Comparison of ENCODE assay signal across 9 cellular contexts in the genomic region with DNA sequence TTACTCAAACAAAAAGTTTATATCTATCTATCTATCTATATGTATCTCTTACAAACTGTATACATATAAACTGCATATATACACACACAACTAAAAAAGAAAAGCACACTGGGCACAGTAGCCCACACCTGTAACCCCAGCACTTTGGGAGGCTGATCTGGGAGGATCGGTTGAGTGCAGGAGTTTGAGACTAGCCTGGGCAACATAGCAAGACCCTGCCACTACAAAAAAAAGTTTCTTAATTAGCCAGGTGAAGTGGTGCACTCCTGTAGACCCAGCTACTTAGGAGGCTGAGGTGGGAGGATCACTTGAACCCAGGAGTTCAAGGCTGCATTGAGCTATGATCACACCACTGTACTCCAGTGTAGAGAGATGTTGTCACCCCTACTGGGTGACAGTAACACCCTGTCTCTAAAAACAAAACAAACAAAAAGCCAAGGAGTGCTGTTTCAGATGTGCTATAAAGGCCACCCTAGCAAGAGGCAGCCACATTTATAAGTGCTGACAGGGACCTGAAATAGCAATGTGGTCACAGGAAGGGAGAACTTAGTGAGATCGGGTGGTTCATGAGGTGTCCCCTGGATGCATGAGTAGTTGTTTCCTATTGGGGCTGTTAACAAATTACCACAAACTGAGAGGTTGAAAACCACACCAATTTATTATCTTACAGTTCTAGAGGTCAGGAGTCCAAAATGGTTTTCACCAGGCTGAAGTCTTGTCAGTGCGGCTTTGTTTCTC. TPM values are rescaled to one million over a fixed set of nuclear protein-coding genes. Genes with fewer than 3 reads are reported as not detected.
DNase-seq lines count a peak whose midpoint lies in the region; ATAC-seq, FAIRE-seq and TF ChIP-seq lines count a peak whose summit lies in the region.
"Had no signal": no experiment of that assay in that cellular context is flagged by ENCODE, and none has a peak within 500 bp of the region (broad histone marks: within the 10 kb centered on the region; RNA-seq: fewer than 3 reads in every experiment).

No MANE protein-coding gene starts in this region.

- ATAC-seq in GM21619 (IDR thresholded peaks at IDR 0.05; ENCODE audit: unreplicated experiment) (peak; percentile 40), Right ventricle myocardium inferior (no peak)

- H3K79me2 ChIP-seq in OCI-LY1 (ENCODE audit: insufficient read depth, low read length), result peaks cover 10% of the 10 kb centered on the region; the same call in 1 of the 2 replicates

- H3K9me2 ChIP-seq in OCI-LY1 (ENCODE audit: low read depth, low read length), result no peaks in the 10 kb centered on the region

- H3K9me3 ChIP-seq in OCI-LY1 (ENCODE audit: low read length), result no peaks in the 10 kb centered on the region
- H3K9me3 ChIP-seq in breast epithelium, result no peaks in the 10 kb centered on the region

- H2AFZ ChIP-seq in OCI-LY1 (ENCODE audit: low read length), result no peak overlapping the region

- peak overlapping the region; percentile 99 for H3K27ac ChIP-seq in OCI-LY1 (ENCODE audit: low read depth, low read length, poor library complexity, severe bottlenecking)
- no peak overlapping the region for H3K27ac ChIP-seq in breast epithelium

- TF ChIP-seq POLR2A in GM12891 (IDR thresholded peaks at IDR 0.05; ENCODE audit: low read depth, low read length) (no peak), breast epithelium (IDR thresholded peaks at IDR 0.05) (no peak)

- H3K4me1 ChIP-seq in OCI-LY1 (ENCODE audit: insufficient read depth, low read length, severe bottlenecking) (peaks cover 85% of the 10 kb centered on the region), breast epithelium (peaks cover 5 to 14% of the 10 kb centered on the region in 2 donors)

- H3K36me3 ChIP-seq in OCI-LY1 (ENCODE audit: insufficient read depth, low read length) (peaks cover 39% of the 10 kb centered on the region), breast epithelium (no peaks in the 10 kb centered on the region)

- peak overlapping the region; percentile 60 for H3K4me2 ChIP-seq in OCI-LY1 (ENCODE audit: low read length)

- TF ChIP-seq CTCF in OCI-LY1 (IDR thresholded peaks at IDR 0.05; ENCODE audit: low read length), result no peak
- no peak for TF ChIP-seq CTCF in breast epithelium (IDR thresholded peaks at IDR 0.05)

- no peaks in the 10 kb centered on the region for H4K20me1 ChIP-seq in OCI-LY1 (ENCODE audit: insufficient read depth, low read length)

- DNase-seq in GM12891 (ENCODE audit: insufficient read length, low spot score) (peak; percentile 60), myocyte (ENCODE audit: low read depth) (peak; percentile 36), HCEC 1CT (no peak), Right ventricle myocardium inferior (ENCODE audit: missing footprints) (no peak), NCI-H2171 treated with DMSO at 0.1 percent for 48 hours (lab: John Stamatoyannopoulos, UW) (no peak), breast epithelium (ENCODE audit: low spot score in 2 of 2) (no peak)

- peak overlapping the region; percentile 61 for H3K9ac ChIP-seq in OCI-LY1 (ENCODE audit: low read length)

- peak; percentile 98 for FAIRE-seq in GM12891 (lab: Jason Lieb, UNC)

- intact Hi-C loops in Right ventricle myocardium inferior (cut with DNase I) (no loop called here), breast epithelium (cut with DNase I; ENCODE audit: low total_unique reads) (no loop called here)

- H3K27me3 ChIP-seq in OCI-LY1 (ENCODE audit: insufficient read depth, low read length) (no peaks in the 10 kb centered on the region), breast epithelium (no peaks in the 10 kb centered on the region)

- H3K4me3 ChIP-seq in OCI-LY1 (ENCODE audit: low read depth, low read length, poor library complexity, severe bottlenecking), result peak overlapping the region; percentile 31
- no peak overlapping the region for H3K4me3 ChIP-seq in breast epithelium

- peaks cover 7% of the 10 kb centered on the region for H3F3A ChIP-seq in OCI-LY1 (ENCODE audit: insufficient read depth, low read length)

TF ChIP-seq in GM12891, 5 proteins besides CTCF, POLR2A, EP300 and RAD21:
- TF ChIP-seq TAF1 (IDR thresholded peaks at IDR 0.05; ENCODE audit: low read depth, low read length), result no peak
- peak; percentile 78; the same call in 1 of the 2 replicates for TF ChIP-seq POU2F2 (IDR thresholded peaks at IDR 0.05; ENCODE audit: low read depth, low read length)
- no peak for TF ChIP-seq SPI1 (IDR thresholded peaks at IDR 0.05; ENCODE audit: low read depth, low read length)
- peak; percentile 48 for TF ChIP-seq PAX5 (IDR thresholded peaks at IDR 0.05; ENCODE audit: insufficient read depth, low read length, severe bottlenecking)
TF ChIP-seq in GM12891: peak in this region for 2.

RNA-seq across cellular contexts. Expression of a gene that starts 4.8 kb away (rescaled TPM):
- 26.4 TPM for polyA plus RNA-seq in GM12891 (2012; ENCODE audit: low read depth, missing spikeins)
- total RNA-seq in myocyte, result 41.1 and 51.1 TPM in 2 replicates
- 69.6 TPM for polyA plus RNA-seq in myocyte (2012)
- 35.0 TPM for total RNA-seq in Right ventricle myocardium inferior
- total RNA-seq in breast epithelium, result 10 to 100 TPM; 26.2 to 47.2 (median 38.3) TPM

RNA-seq across cellular contexts. Expression of a gene that starts 20.0 kb away (rescaled TPM):
- polyA plus RNA-seq in GM12891 (2012; ENCODE audit: low read depth, missing spikeins), result 18.0 TPM
- total RNA-seq in myocyte (40.3 and 50.5 TPM in 2 replicates), Right ventricle myocardium inferior (26.0 TPM), breast epithelium (10 to 100 TPM; 19.0 to 22.2 (median 21.0) TPM)
- polyA plus RNA-seq in myocyte (2012), result 40.4 TPM

RNA-seq across cellular contexts. Expression of a gene that starts 24.3 kb away (rescaled TPM):
- polyA plus RNA-seq in GM12891 (2012; ENCODE audit: low read depth, missing spikeins), result 1.2 TPM
- total RNA-seq in myocyte (6,226 and 7,274 TPM in 2 replicates), Right ventricle myocardium inferior (not detected), breast epithelium (not detected)
- 6,177 TPM for polyA plus RNA-seq in myocyte (2012)
- total RNA-seq: mesenteric fat pad had no signal

RNA-seq across cellular contexts. Expression of a gene that starts 32.1 kb away (rescaled TPM):
- 80.3 TPM for polyA plus RNA-seq in GM12891 (2012; ENCODE audit: low read depth, missing spikeins)
- total RNA-seq in myocyte (0.13 TPM in 1 of 2 replicates, not detected in the other), Right ventricle myocardium inferior (1.4 TPM), breast epithelium (1 to 10 TPM; 1.3 to 4.6 (median 2.7) TPM)
- polyA plus RNA-seq in myocyte (2012), result 2.9 TPM

RNA-seq across cellular contexts. Expression of a gene that starts 44.9 kb away (rescaled TPM):
- polyA plus RNA-seq in GM12891 (2012; ENCODE audit: low read depth, missing spikeins), result 3.8 TPM
- total RNA-seq in myocyte (13.2 and 20.8 TPM in 2 replicates), Right ventricle myocardium inferior (5.3 TPM), breast epithelium (1 to 10 TPM; 4.8 to 9.5 (median 6.2) TPM)
- polyA plus RNA-seq in myocyte (2012), result 7.8 TPM

Comparison
In these comparisons a context has a peak if more than half of its experiments do, and no peak if none do; other contexts are left out.
1. DNase-seq: peak in GM12891 (single experiment) and myocyte (single experiment); none in HCEC 1CT (single experiment), Right ventricle myocardium inferior (single experiment), NCI-H2171 treated with DMSO at 0.1 percent for 48 hours (single experiment) and breast epithelium (0 of 2).
2. RNA of a gene that starts 24.3 kb away (total RNA-seq): 6,226 to 7,274 TPM in myocyte; not detected in Right ventricle myocardium inferior (single experiment) and not detected in breast epithelium; every median in the first group is over 1,000 times any median in the second.